In genomic region chr1:185400057-185400456, GRCh38 we compare ENCODE assay signal across 16 cellular contexts.
DNase-seq lines count a peak whose midpoint lies in the region; ATAC-seq and TF ChIP-seq lines count a peak whose summit lies in the region.
"Had no signal": no experiment of that assay in that cellular context is flagged by ENCODE, and none has a peak within 500 bp of the region (broad histone marks: within the 10 kb centered on the region; RNA-seq: fewer than 3 reads in every experiment).

No MANE protein-coding gene starts in this region.

- intact Hi-C loops in Right ventricle myocardium inferior (cut with DNase I) (no loop called here), cardiac septum (cut with DNase I) (no loop called here)

- peak; percentile 64 for ATAC-seq in Right ventricle myocardium inferior
- ATAC-seq in activated CD4-positive, CD25-positive, alpha-beta regulatory T cell treated with anti-CD3 and anti-CD28 coated beads, Interleukin-2, amount 50 U/mL, for 24 hours, result no peak
- ATAC-seq: HCT116 had no signal

- CTCF ChIA-PET in RWPE1 (lab: Yijun Ruan, JAX), result no interaction called here

- peak overlapping the region; percentile 81 for H3K27ac ChIP-seq in RWPE1
- H3K27ac ChIP-seq: SK-N-MC had no signal

- TF ChIP-seq CTCF in RWPE1 (conservative IDR thresholded peaks at IDR 0.05; ENCODE audit: low read depth), result no peak

- DNase-seq in Right ventricle myocardium inferior (ENCODE audit: missing footprints) (no peak), cardiac septum (ENCODE audit: low spot score) (no peak), RWPE1 (ENCODE audit: low spot score) (peak; percentile 24), fibroblast of peridontal ligament (ENCODE audit: extremely low read depth) (peak; percentile 87), stromal cell of bone marrow (ENCODE audit: low read depth) (peak; percentile 83), middle frontal gyrus (ENCODE audit: extremely low spot score, low spot score) (no peak), NCI-H526 (lab: John Stamatoyannopoulos, UW) (no peak)
- DNase-seq: activated CD4-positive, CD25-positive, alpha-beta regulatory T cell treated with anti-CD3 and anti-CD28 coated beads, Interleukin-2, amount 50 U/mL, for 72 hours; activated T-cell treated with anti-CD3 and anti-CD28 coated beads, Interleukin-2, amount 50 U/mL, for 1 hour; amniotic stem cell; DMS79 treated with DMSO at 0.1 percent for 48 hours; NCI-H1694; NCI-H69 had no signal

- POLR2A ChIA-PET in RWPE1 (lab: Yijun Ruan, JAX; ENCODE audit: low non-redundant PET), result interaction anchor here (0.7 kb wide), 1 partner anchor 85 kb away, joined by 3 read pairs; no protein-coding TSS in a partner anchor

Comparison
In these comparisons a context has a peak if more than half of its experiments do, and no peak if none do; other contexts are left out.
1. DNase-seq: peak in RWPE1 (single experiment), fibroblast of peridontal ligament (single experiment) and stromal cell of bone marrow (single experiment); none in Right ventricle myocardium inferior (single experiment), cardiac septum (single experiment), middle frontal gyrus (single experiment) and NCI-H526 (0 of 2).